In the genomic region with DNA sequence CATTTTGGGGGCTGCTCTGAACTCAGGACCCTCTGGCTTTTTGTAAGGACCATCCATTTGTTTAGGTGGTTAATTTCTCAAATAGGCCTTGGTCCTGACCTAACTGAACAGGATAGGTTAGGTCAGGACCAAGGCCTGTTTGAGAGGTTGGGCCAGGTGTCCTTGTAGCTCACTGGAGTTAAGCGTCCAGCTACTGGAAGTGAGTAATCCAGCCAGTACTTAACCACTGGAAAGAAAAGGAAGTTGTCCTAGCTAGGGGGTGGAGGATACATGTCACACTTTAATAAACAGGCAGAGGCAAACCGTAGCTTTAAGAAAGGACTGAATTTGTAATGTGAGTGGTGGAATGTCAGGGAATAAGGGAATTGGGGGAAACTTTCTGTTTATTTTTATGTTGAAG, we compare ENCODE assay signal across 17 cellular contexts.
DNase-seq lines count a peak whose midpoint lies in the region; ATAC-seq, FAIRE-seq and TF ChIP-seq lines count a peak whose summit lies in the region.
"Had no signal": no experiment of that assay in that cellular context is flagged by ENCODE, and none has a peak within 500 bp of the region (broad histone marks: within the 10 kb centered on the region; RNA-seq: fewer than 3 reads in every experiment).

No MANE protein-coding gene starts in this region.

- H3K36me3 Mint-ChIP-seq in T-cell, result no peaks in the 10 kb centered on the region
- no peaks in the 10 kb centered on the region for H3K36me3 Mint-ChIP-seq in CD4-positive, alpha-beta memory T cell

- H3K4me3 ChIP-seq in bronchial epithelial cell (ENCODE audit: low read depth, low read length), result no peak overlapping the region
- H3K4me3 ChIP-seq in CD4-positive, alpha-beta memory T cell (ENCODE audit: low read length in 2 of 2), result no peak overlapping the region
- H3K4me3 ChIP-seq: GM12878, transverse colon had no signal

- H3K4me1 ChIP-seq in CD4-positive, alpha-beta memory T cell (ENCODE audit: insufficient read depth, low read length), result no peaks in the 10 kb centered on the region

- intact Hi-C loops in CD4-positive, alpha-beta memory T cell (cut with micrococcal nuclease), result no loop called here

- no peak overlapping the region for H3K4me3 Mint-ChIP-seq in T-cell
- H3K4me3 Mint-ChIP-seq in CD4-positive, alpha-beta memory T cell, result no peak overlapping the region
- H3K4me3 Mint-ChIP-seq: activated CD4-positive, alpha-beta T cell treated with anti-CD3 and anti-CD28 coated beads for 36 hours had no signal

- no peak overlapping the region for H3K27ac ChIP-seq in CD4-positive, alpha-beta memory T cell (ENCODE audit: low read depth, low read length)
- H3K27ac ChIP-seq: transverse colon had no signal

- H3K27me3 Mint-ChIP-seq in T-cell, result peaks cover 13 to 24% of the 10 kb centered on the region in 2 donors
- H3K27me3 Mint-ChIP-seq in CD4-positive, alpha-beta memory T cell, result peaks cover 7 to 13% of the 10 kb centered on the region in 2 donors

- no peak overlapping the region for H3K27ac Mint-ChIP-seq in T-cell
- no peak overlapping the region for H3K27ac Mint-ChIP-seq in CD4-positive, alpha-beta memory T cell
- H3K27ac Mint-ChIP-seq: activated CD4-positive, alpha-beta T cell treated with anti-CD3 and anti-CD28 coated beads for 36 hours had no signal

- no peaks in the 10 kb centered on the region for H3K27me3 ChIP-seq in bronchial epithelial cell (ENCODE audit: control insufficient read depth, insufficient read depth, low read length)
- H3K27me3 ChIP-seq in CD4-positive, alpha-beta memory T cell (ENCODE audit: insufficient read depth, low read length), result no peaks in the 10 kb centered on the region
- H3K27me3 ChIP-seq: transverse colon had no signal

- DNase-seq in EH (ENCODE audit: low read depth) (peak; percentile 63), M059J (ENCODE audit: low read depth) (peak; percentile 85), bronchial epithelial cell (ENCODE audit: low read depth) (peak; percentile 44), kidney glomerular epithelial cell (lab: John Stamatoyannopoulos, UW) (peak; percentile 10), cerebellum (ENCODE audit: low spot score) (no peak), T-cell (no peak), activated gamma-delta T cell treated with Interleukin-2 at 50 U/mL for 16 hours (no peak)
- no peak for DNase-seq in CD4-positive, alpha-beta memory T cell
- DNase-seq: activated CD4-positive, alpha-beta T cell treated with anti-CD3 and anti-CD28 coated beads for 36 hours; C1 segment of cervical spinal cord; DMS79 treated with DMSO at 0.1 percent for 48 hours; NCI-H1105 treated with DMSO at 0.1 percent for 48 hours; NCI-H345; stimulated activated CD4-positive, alpha-beta T cell treated with anti-CD3 and anti-CD28 coated beads, Interleukin-2, amount 100 ng/mL, for 24 hours; stimulated activated CD8-positive, alpha-beta memory T cell treated with anti-CD3 and anti-CD28 coated beads, Interleukin-4, amount 100 ng/mL, for 48 hours; transverse colon had no signal

- POLR2A ChIA-PET in T-cell (lab: Charles Lee), result no interaction called here
- POLR2A ChIA-PET in CD4-positive, alpha-beta memory T cell (lab: Charles Lee; ENCODE audit: partially characterized antibody), result no interaction called here

- no peak for ATAC-seq in T-cell (replicated peaks in 1 of 4)
- ATAC-seq: activated CD4-positive, alpha-beta T cell treated with anti-CD3 and anti-CD28 coated beads for 36 hours; GM12878 had no signal

- TF ChIP-seq CTCF in bronchial epithelial cell (IDR thresholded peaks at IDR 0.05; ENCODE audit: insufficient read depth, low read length, severe bottlenecking), result no peak

- no peaks in the 10 kb centered on the region for H3K4me1 Mint-ChIP-seq in T-cell
- no peaks in the 10 kb centered on the region for H3K4me1 Mint-ChIP-seq in CD4-positive, alpha-beta memory T cell
- H3K4me1 Mint-ChIP-seq: activated CD4-positive, alpha-beta T cell treated with anti-CD3 and anti-CD28 coated beads for 36 hours had no signal

- CTCF ChIA-PET in T-cell (lab: Charles Lee), result no interaction called here
- CTCF ChIA-PET in CD4-positive, alpha-beta memory T cell (lab: Charles Lee; ENCODE audit: partially characterized antibody), result no interaction called here

- no peaks in the 10 kb centered on the region for H3K9me3 Mint-ChIP-seq in T-cell
- no peaks in the 10 kb centered on the region for H3K9me3 Mint-ChIP-seq in CD4-positive, alpha-beta memory T cell

- H3K9me3 ChIP-seq in CD4-positive, alpha-beta memory T cell (ENCODE audit: control insufficient read depth in 1 of 2, low read length in 2 of 2), result no peaks in the 10 kb centered on the region
- H3K9me3 ChIP-seq: transverse colon had no signal

- no peaks in the 10 kb centered on the region for H3K36me3 ChIP-seq in bronchial epithelial cell (ENCODE audit: control insufficient read depth, insufficient read depth, low read length)
- H3K36me3 ChIP-seq in CD4-positive, alpha-beta memory T cell (ENCODE audit: insufficient read depth, low read length), result no peaks in the 10 kb centered on the region
- H3K36me3 ChIP-seq: transverse colon had no signal

- FAIRE-seq in bronchial epithelial cell (lab: Jason Lieb, UNC), result no peak
- FAIRE-seq: GM12878 had no signal

Comparison
In these comparisons a context has a peak if more than half of its experiments do, and no peak if none do; other contexts are left out.
1. DNase-seq: peak in EH (single experiment), M059J (single experiment), bronchial epithelial cell (single experiment) and kidney glomerular epithelial cell (single experiment); none in cerebellum (single experiment), T-cell (0 of 34), CD4-positive, alpha-beta memory T cell (0 of 5) and activated gamma-delta T cell treated with Interleukin-2 at 50 U/mL for 16 hours (single experiment).